Comparison of ENCODE assay signal across 8 cellular contexts in genomic region chr19:7919681-7920519, GRCh38. TPM values are rescaled to one million over a fixed set of nuclear protein-coding genes. Genes with fewer than 3 reads are reported as not detected.
DNase-seq lines count a peak whose midpoint lies in the region; ATAC-seq and TF ChIP-seq lines count a peak whose summit lies in the region.

A gene with protein sequence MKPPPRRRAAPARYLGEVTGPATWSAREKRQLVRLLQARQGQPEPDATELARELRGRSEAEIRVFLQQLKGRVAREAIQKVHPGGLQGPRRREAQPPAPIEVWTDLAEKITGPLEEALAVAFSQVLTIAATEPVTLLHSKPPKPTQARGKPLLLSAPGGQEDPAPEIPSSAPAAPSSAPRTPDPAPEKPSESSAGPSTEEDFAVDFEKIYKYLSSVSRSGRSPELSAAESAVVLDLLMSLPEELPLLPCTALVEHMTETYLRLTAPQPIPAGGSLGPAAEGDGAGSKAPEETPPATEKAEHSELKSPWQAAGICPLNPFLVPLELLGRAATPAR (plus strand): TSS chr19:7920338. CDS start chr19:7920367, 29 bp downstream.

- H3K4me3 ChIP-seq in GM23248 = peak within 1 kb of the TSS; percentile 80
- H3K4me3 ChIP-seq in LNCaP clone FGC (ENCODE audit: low read depth, low read length) = peak within 1 kb of the TSS; percentile 77
- peak within 1 kb of the TSS; percentile 64 for H3K4me3 ChIP-seq in fibroblast of mammary gland (ENCODE audit: control insufficient read depth, low read depth, low read length)

- H3K4me2 ChIP-seq in GM23248 (ENCODE audit: unreplicated experiment) = peak within 1 kb of the TSS; percentile 95

- H3K27ac Mint-ChIP-seq in activated T-helper 17 cell treated with anti-CD3 and anti-CD28 coated beads, Interleukin-2, amount 50 U/mL, for 72 hours = peak within 1 kb of the TSS; percentile 89
- peak within 1 kb of the TSS; percentile 69 to 92 for H3K27ac Mint-ChIP-seq in natural killer cell treated with Interleukin-12 subunit alpha and Interleukin-12 subunit beta and Interleukin-15 and Interleukin-18, amount 100 ng/mL, for 72 hours

- H3K79me2 ChIP-seq in GM23248 (ENCODE audit: insufficient read depth) = peaks cover 16% of the 10 kb centered on the region

- peaks cover 12% of the 10 kb centered on the region for H3K4me1 Mint-ChIP-seq in activated T-helper 17 cell treated with anti-CD3 and anti-CD28 coated beads, Interleukin-2, amount 50 U/mL, for 72 hours
- H3K4me1 Mint-ChIP-seq in natural killer cell treated with Interleukin-12 subunit alpha and Interleukin-12 subunit beta and Interleukin-15 and Interleukin-18, amount 100 ng/mL, for 72 hours (ENCODE audit: low read depth in 2 of 2) = peaks cover 14 to 19% of the 10 kb centered on the region in 2 donors

- no peak; the same call in 1 of the 2 replicates for TF ChIP-seq CTCF in LNCaP clone FGC (IDR thresholded peaks at IDR 0.05; ENCODE audit: control insufficient read depth, extremely low read depth, insufficient read depth)
- TF ChIP-seq CTCF in RWPE1 (conservative IDR thresholded peaks at IDR 0.05; ENCODE audit: low read depth) = no peak
- no peak for TF ChIP-seq CTCF in fibroblast of mammary gland (conservative IDR thresholded peaks at IDR 0.05; ENCODE audit: control insufficient read depth, insufficient read depth, low read depth, low read length)

- DNase-seq in DMS79 treated with DMSO at 0.1 percent for 48 hours (lab: John Stamatoyannopoulos, UW) (peak; percentile 90), GM23248 (peak; percentile 98), LNCaP clone FGC (ENCODE audit: low read depth) (peak; percentile 76), RWPE1 (ENCODE audit: low spot score) (peak; percentile 78), fibroblast of mammary gland (ENCODE audit: low read depth) (peak; percentile 91)
- DNase-seq in natural killer cell treated with Interleukin-12 subunit alpha and Interleukin-12 subunit beta and Interleukin-15 and Interleukin-18, amount 100 ng/mL, for 72 hours (ENCODE audit: low spot score) = peak; percentile 98
- peak; percentile 93 for DNase-seq in stimulated activated naive CD4-positive, alpha-beta T cell treated with Interleukin-2 at 50 U/mL for 16 hours (lab: John Stamatoyannopoulos, UW)

- 7% methylated on average over 53 to 60 of the region's 60 CpGs for WGBS in GM23248 (ENCODE audit: low coverage in 1 of 2, low lambda C conversion rate in 2 of 2, missing lambda C conversion rate in 2 of 2), 2 experiments

- no peaks in the 10 kb centered on the region for H4K20me1 ChIP-seq in GM23248 (ENCODE audit: insufficient read depth)

- H3K9me3 Mint-ChIP-seq in activated T-helper 17 cell treated with anti-CD3 and anti-CD28 coated beads, Interleukin-2, amount 50 U/mL, for 72 hours = no peaks in the 10 kb centered on the region
- H3K9me3 Mint-ChIP-seq in natural killer cell treated with Interleukin-12 subunit alpha and Interleukin-12 subunit beta and Interleukin-15 and Interleukin-18, amount 100 ng/mL, for 72 hours = no peaks in the 10 kb centered on the region

- peak; percentile 74 for ATAC-seq in activated T-helper 17 cell treated with anti-CD3 and anti-CD28 coated beads, Interleukin-2, amount 50 U/mL, for 72 hours (replicated peaks)
- ATAC-seq in natural killer cell treated with Interleukin-12 subunit alpha and Interleukin-12 subunit beta and Interleukin-15 and Interleukin-18, amount 100 ng/mL, for 72 hours = peak; percentile 78 to 83

- H2AFZ ChIP-seq in GM23248 = peak within 1 kb of the TSS; percentile 93

- H3K9ac ChIP-seq in GM23248 = peak within 1 kb of the TSS; percentile 87

- H3K4me1 ChIP-seq in GM23248 (ENCODE audit: insufficient read depth) = 0 out of 2 replicates have a peak, but pooled peaks cover 8% of the 10 kb centered on the region

- H3K9me3 ChIP-seq in GM23248 (ENCODE audit: low read depth) = no peaks in the 10 kb centered on the region

- POLR2A ChIA-PET in RWPE1 (lab: Yijun Ruan, JAX; ENCODE audit: low non-redundant PET) = interaction anchor here (0.7 to 0.8 kb wide), 2 partner anchors 13 to 660 kb away, joined by 3 read pairs; no protein-coding TSS in a partner anchor

- H3K36me3 Mint-ChIP-seq in activated T-helper 17 cell treated with anti-CD3 and anti-CD28 coated beads, Interleukin-2, amount 50 U/mL, for 72 hours (ENCODE audit: low read depth) = no peaks in the 10 kb centered on the region
- no peaks in the 10 kb centered on the region for H3K36me3 Mint-ChIP-seq in natural killer cell treated with Interleukin-12 subunit alpha and Interleukin-12 subunit beta and Interleukin-15 and Interleukin-18, amount 100 ng/mL, for 72 hours

- no peaks in the 10 kb centered on the region for H3F3A ChIP-seq in GM23248 (ENCODE audit: insufficient read depth)

- no peaks in the 10 kb centered on the region for H3K36me3 ChIP-seq in GM23248 (ENCODE audit: low read depth)

- no peaks in the 10 kb centered on the region for H3K27me3 ChIP-seq in GM23248 (replicated peaks; ENCODE audit: insufficient read depth)

- peak within 1 kb of the TSS; percentile 84 for H3K27ac ChIP-seq in GM23248
- peak within 1 kb of the TSS; percentile 88 for H3K27ac ChIP-seq in RWPE1

- peaks cover 3% of the 10 kb centered on the region for H3K27me3 Mint-ChIP-seq in activated T-helper 17 cell treated with anti-CD3 and anti-CD28 coated beads, Interleukin-2, amount 50 U/mL, for 72 hours
- H3K27me3 Mint-ChIP-seq in natural killer cell treated with Interleukin-12 subunit alpha and Interleukin-12 subunit beta and Interleukin-15 and Interleukin-18, amount 100 ng/mL, for 72 hours = peaks cover 6 to 7% of the 10 kb centered on the region in 2 donors

- CTCF ChIA-PET in RWPE1 (lab: Yijun Ruan, JAX) = interaction anchor here (0.6 to 1.6 kb wide), 3 partner anchors 24 to 63 kb away, joined by 3 to 8 read pairs (median 3); partner anchors contain the start of gene TIMM44

- peak within 1 kb of the TSS; percentile 84 for H3K4me3 Mint-ChIP-seq in activated T-helper 17 cell treated with anti-CD3 and anti-CD28 coated beads, Interleukin-2, amount 50 U/mL, for 72 hours
- peak within 1 kb of the TSS; percentile 87 for H3K4me3 Mint-ChIP-seq in natural killer cell treated with Interleukin-12 subunit alpha and Interleukin-12 subunit beta and Interleukin-15 and Interleukin-18, amount 100 ng/mL, for 72 hours

- in situ Hi-C loops in GM23248 (cut with MboI) = no loop called here

- H3K9me2 ChIP-seq in GM23248 (ENCODE audit: insufficient read depth) = no peaks in the 10 kb centered on the region

RNA-seq across cellular contexts. Expression of the gene that starts here (rescaled TPM):
- total RNA-seq in GM23248 (2014; rRNA removed; shearing (Covaris generic)) = 20.5 and 33.7 TPM in 2 replicates
- polyA plus RNA-seq in GM23248 (2016; fragmentation: Nextera tagmentation; extraction: Ambion mirVana) = 47.2 and 49.4 TPM in 2 replicates
- total RNA-seq in activated T-helper 17 cell treated with anti-CD3 and anti-CD28 coated beads, Interleukin-2, amount 50 U/mL, for 72 hours = 10 to 100 TPM; 16.4 to 20.9 TPM
- 10 to 100 TPM; 25.4 to 48.6 TPM for total RNA-seq in natural killer cell treated with Interleukin-12 subunit alpha and Interleukin-12 subunit beta and Interleukin-15 and Interleukin-18, amount 100 ng/mL, for 72 hours

Comparison
In these comparisons a context has a peak if more than half of its experiments do, and no peak if none do; other contexts are left out.
1. Peak in every context shown above with its lines: DNase-seq, ATAC-seq, H3K4me3 ChIP-seq and H3K27ac ChIP-seq.